In genomic region chr3:85567074-85567676, GRCh38 we compare ENCODE assay signal across 9 cellular contexts.
A peak's percentile ranks its signal among the peaks of the same experiment; 100 is the strongest.
DNase-seq lines count a peak whose midpoint lies in the region; ATAC-seq and TF ChIP-seq lines count a peak whose summit lies in the region.
"Had no signal": no experiment of that assay in that cellular context is flagged by ENCODE, and none has a peak within 500 bp of the region (broad histone marks: within the 10 kb centered on the region; RNA-seq: fewer than 3 reads in every experiment).

No MANE protein-coding gene starts in this region.

- TF ChIP-seq RAD21 in SK-N-SH (IDR thresholded peaks at IDR 0.05; ENCODE audit: low read length), result peak; percentile 64

- CTCF ChIA-PET in SK-N-SH (lab: Yijun Ruan, JAX), result interaction anchor here (0.5 to 1.9 kb wide), 21 partner anchors 9 to 622 kb away, joined by 3 to 11 read pairs (median 3); no protein-coding TSS in a partner anchor

- TF ChIP-seq POLR2A in ovary (IDR thresholded peaks at IDR 0.05), result no peak
- no peak for TF ChIP-seq POLR2A in lower leg skin (IDR thresholded peaks at IDR 0.05)

- POLR2A ChIA-PET in SK-N-SH (lab: Yijun Ruan, JAX), result no interaction called here

- H3F3A ChIP-seq in SK-N-SH (replicated peaks; ENCODE audit: insufficient read depth), result no peaks in the 10 kb centered on the region

- H3K4me3 ChIP-seq in AG10803 (ENCODE audit: low read length) (no peak overlapping the region), GM12875 (ENCODE audit: low read depth, low read length) (no peak overlapping the region), SK-N-SH (ENCODE audit: low read depth in 2 of 2, low read length in 1 of 2) (no peak overlapping the region; a peak in 1 of 4 replicates), ovary (no peak overlapping the region), lower leg skin (ENCODE audit: low read depth, poor library complexity, severe bottlenecking) (no peak overlapping the region)

- no peak overlapping the region for H3K27ac ChIP-seq in SK-N-SH (ENCODE audit: low read depth in 2 of 2, low read length in 1 of 2)
- no peak overlapping the region for H3K27ac ChIP-seq in ovary
- H3K27ac ChIP-seq: epithelial cell of prostate had no signal

- TF ChIP-seq EP300 in SK-N-SH (IDR thresholded peaks at IDR 0.05; ENCODE audit: borderline replicate concordance in 1 of 2, low read depth in 1 of 2, low read length in 1 of 2) (no peak), ovary (IDR thresholded peaks at IDR 0.05) (no peak)

- H2AFZ ChIP-seq in SK-N-SH (ENCODE audit: low read depth), result no peak overlapping the region

- peak; percentile 65 for ATAC-seq in HG03565 (IDR thresholded peaks at IDR 0.05; ENCODE audit: unreplicated experiment)

- H3K4me1 ChIP-seq in SK-N-SH (ENCODE audit: control insufficient read depth in 1 of 2, insufficient read depth in 2 of 2, low read depth in 1 of 2, low read length in 1 of 2) (no peaks in the 10 kb centered on the region), ovary (ENCODE audit: insufficient read depth) (no peaks in the 10 kb centered on the region)

- no peaks in the 10 kb centered on the region for H3K9me2 ChIP-seq in SK-N-SH

- no peaks in the 10 kb centered on the region for H3K36me3 ChIP-seq in SK-N-SH (replicated peaks in 1 of 2; ENCODE audit: control insufficient read depth in 1 of 2, insufficient read depth in 2 of 2, low read length in 1 of 2)
- no peaks in the 10 kb centered on the region for H3K36me3 ChIP-seq in ovary

- intact Hi-C loops in ovary (cut with DNase I) (no loop called here), lower leg skin (cut with DNase I; ENCODE audit: low total_unique reads) (no loop called here)

- H3K27me3 ChIP-seq in SK-N-SH (ENCODE audit: insufficient read depth) (no peaks in the 10 kb centered on the region), ovary (no peaks in the 10 kb centered on the region)

- WGBS in SK-N-SH (ENCODE audit: low lambda C conversion rate), result 3% methylated on average over 5 of the region's 5 CpGs
- WGBS in ovary, 3 donors, result 13 to 19% (median 13%) methylated on average over 5 of the region's 5 CpGs
- WGBS in lower leg skin, 2 donors, result 12 to 17% methylated on average over 5 of the region's 5 CpGs

- no peak overlapping the region for H3K4me2 ChIP-seq in SK-N-SH

- no peaks in the 10 kb centered on the region for H3K79me2 ChIP-seq in SK-N-SH (ENCODE audit: insufficient read depth)

- H4K20me1 ChIP-seq in SK-N-SH (ENCODE audit: insufficient read depth), result no peaks in the 10 kb centered on the region

- H3K9me3 ChIP-seq in SK-N-SH (no peaks in the 10 kb centered on the region), ovary (no peaks in the 10 kb centered on the region)

- TF ChIP-seq CTCF in AG10803 (conservative IDR thresholded peaks at IDR 0.05; ENCODE audit: low read length) (peak; percentile 25), GM12875 (IDR thresholded peaks at IDR 0.05; ENCODE audit: borderline replicate concordance, insufficient read depth, low read depth, low read length) (peak; percentile 61; the same call in 1 of the 2 replicates), SK-N-SH (IDR thresholded peaks at IDR 0.05) (peak; percentile 90), ovary (IDR thresholded peaks at IDR 0.05) (no peak), lower leg skin (IDR thresholded peaks at IDR 0.05) (no peak)

- H3K9ac ChIP-seq in SK-N-SH, result no peak overlapping the region

- DNase-seq in AG10803 (ENCODE audit: low read depth) (peak; percentile 2), SK-N-SH (peak; percentile 24), fibroblast of the conjunctiva (ENCODE audit: low read depth) (peak; percentile 47), putamen (ENCODE audit: low spot score) (peak; percentile 52), ovary (no peak), lower leg skin (ENCODE audit: low spot score in 2 of 2) (no peak)

TF ChIP-seq in SK-N-SH, 30 proteins besides CTCF, POLR2A, EP300 and RAD21:
- TF ChIP-seq RCOR1 (IDR thresholded peaks at IDR 0.05; ENCODE audit: low read length), result no peak
- TF ChIP-seq SMC3 (IDR thresholded peaks at IDR 0.05; ENCODE audit: low read depth, low read length), result peak; percentile 27; the same call in 1 of the 2 replicates
- no peak for TF ChIP-seq TAF1 (IDR thresholded peaks at IDR 0.05; ENCODE audit: borderline replicate concordance, low read depth, low read length)
TF ChIP-seq in SK-N-SH: peak in this region for 1.

Comparison
In these comparisons a context has a peak if more than half of its experiments do, and no peak if none do; other contexts are left out.
1. DNase-seq: peak in AG10803 (single experiment), SK-N-SH (single experiment), fibroblast of the conjunctiva (single experiment) and putamen (single experiment); none in ovary (0 of 5) and lower leg skin (0 of 2).
2. CTCF ChIP-seq: peak in AG10803 (single experiment), GM12875 (single experiment) and SK-N-SH (single experiment); none in ovary (0 of 3) and lower leg skin (0 of 3).